In the genomic region with DNA sequence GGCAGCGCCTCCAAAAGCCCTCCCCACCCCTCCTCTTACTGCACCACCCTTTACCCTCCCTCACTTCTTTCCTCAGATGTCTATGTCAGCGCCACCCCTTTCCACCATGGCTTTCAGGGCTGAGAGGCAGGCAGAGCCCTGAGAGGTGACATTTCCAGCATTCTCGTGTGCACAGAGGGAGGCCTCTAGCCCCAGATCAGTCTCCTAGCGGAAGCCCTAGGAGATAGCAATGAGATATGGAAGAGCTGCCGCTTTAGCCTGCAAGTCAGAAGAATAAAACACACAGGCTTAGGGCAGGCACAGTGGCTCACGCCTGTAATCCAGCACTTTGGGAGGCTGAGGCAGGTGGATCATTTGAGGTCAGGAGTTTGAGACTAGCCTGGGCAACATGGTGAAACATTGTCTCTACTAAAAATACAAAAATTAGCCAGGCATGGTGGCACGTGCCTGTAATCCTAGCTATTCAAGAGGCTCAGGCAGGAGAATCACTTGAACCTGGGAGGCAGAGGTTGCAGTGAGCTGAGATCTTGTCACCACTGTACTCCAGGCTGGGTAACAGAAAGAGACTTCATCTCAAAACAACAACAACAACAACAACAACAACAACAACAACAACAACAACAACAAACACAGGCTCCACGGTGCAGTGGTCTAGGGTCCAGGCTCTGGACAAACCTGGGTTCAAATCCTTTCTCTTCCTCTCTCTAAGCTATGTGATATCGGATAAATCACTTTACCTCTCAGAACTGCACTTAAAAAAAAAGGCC, we compare ENCODE assay signal across 17 cellular contexts. TPM values are rescaled to one million over a fixed set of nuclear protein-coding genes. Genes with fewer than 3 reads are reported as not detected.
DNase-seq lines count a peak whose midpoint lies in the region; ATAC-seq, FAIRE-seq and TF ChIP-seq lines count a peak whose summit lies in the region.
"Not testable (repeated sequence)": the region's sequence is repeated elsewhere in the genome, so short reads cannot be mapped to it uniquely, and the experiment has no call there.
"Had no signal": no experiment of that assay in that cellular context is flagged by ENCODE, and none has a peak within 500 bp of the region (broad histone marks: within the 10 kb centered on the region; RNA-seq: fewer than 3 reads in every experiment).

No MANE protein-coding gene starts in this region.

- not testable (repeated sequence) for H3K27me3 Mint-ChIP-seq in T-helper 2 cell treated with Interferon-gamma antibody and Interleukin-4, amounts not matched to agents 5 μg/mL and 100 μg/mL, for 36 hours (ENCODE audit: low read depth); activated CD8-positive, alpha-beta memory T cell treated with anti-CD3 and anti-CD28 coated beads, Interleukin-2, amount 10 ng/mL, durations not matched to agents 7 days and 5 days; activated naive CD8-positive, alpha-beta T cell; endodermal cell (ENCODE audit: insufficient read depth)

- in situ Hi-C loops in HepG2 (cut with HindIII; ENCODE audit: extremely low pct_ligation_motif_present, low pct_unique_long_range_greater_than_20kb), result not testable (repeated sequence)

- POLR2A ChIA-PET in HepG2 (lab: Yijun Ruan, JAX), result interaction anchor here (1.3 kb wide), 1 partner anchor 24 kb away, joined by 3 read pairs; no protein-coding TSS in a partner anchor

- TF ChIP-seq EP300 in HepG2 (IDR thresholded peaks at IDR 0.05; ENCODE audit: low read depth in 2 of 2, low read length in 2 of 2); HepG2 (CRISPR knock-in tag; IDR thresholded peaks at IDR 0.05; ENCODE audit: borderline replicate concordance): not testable (repeated sequence)

- ATAC-seq in activated CD8-positive, alpha-beta memory T cell treated with anti-CD3 and anti-CD28 coated beads, Interleukin-2, amount 10 ng/mL, durations not matched to agents 7 days and 5 days; stimulated activated effector memory CD8-positive, alpha-beta T cell treated with anti-CD3 and anti-CD28 coated beads, Interleukin-12 subunit alpha, Interleukin-12 subunit beta, amount 100 ng/mL, for 72 hours: not testable (repeated sequence)
- ATAC-seq in HepG2, result peak; percentile 16; the same call in 1 of the 3 replicates

- CTCF ChIA-PET in activated CD8-positive, alpha-beta memory T cell treated with anti-CD3 and anti-CD28 coated beads, Interleukin-2, amount 10 ng/mL, durations not matched to agents 7 days and 5 days (lab: Charles Lee), result interaction anchor here (1.2 to 1.6 kb wide), 2 partner anchors 34 to 56 kb away, joined by 3 to 8 read pairs; no protein-coding TSS in a partner anchor
- CTCF ChIA-PET in HepG2 (lab: Yijun Ruan, JAX; ENCODE audit: low intra/inter-chr PET ratio, low total read pairs), result not testable (repeated sequence)

- TF ChIP-seq RAD21 in HepG2 (CRISPR knock-in tag; IDR thresholded peaks at IDR 0.05), result not testable (repeated sequence)

- peak overlapping the region; percentile 72 for H3K27ac Mint-ChIP-seq in T-helper 2 cell treated with Interferon-gamma antibody and Interleukin-4, amounts not matched to agents 5 μg/mL and 100 μg/mL, for 36 hours
- peak overlapping the region; percentile 1 for H3K27ac Mint-ChIP-seq in activated CD8-positive, alpha-beta memory T cell treated with anti-CD3 and anti-CD28 coated beads, Interleukin-2, amount 10 ng/mL, durations not matched to agents 7 days and 5 days
- H3K27ac Mint-ChIP-seq in activated naive CD8-positive, alpha-beta T cell, result peak overlapping the region; percentile 68
- H3K27ac Mint-ChIP-seq in endodermal cell, result not testable (repeated sequence)
- peak overlapping the region; percentile 76 for H3K27ac Mint-ChIP-seq in stimulated activated effector memory CD8-positive, alpha-beta T cell treated with anti-CD3 and anti-CD28 coated beads, Interleukin-12 subunit alpha, Interleukin-12 subunit beta, amount 100 ng/mL, for 72 hours

- H3K9ac ChIP-seq in BLaER1 treated with 17β-estradiol and CSF1 and Interleukin-3, amounts not matched to agents 10 nM and 100 nM, result peak overlapping the region in 8 of 11 experiments; percentile 19 to 96 (median 54); a peak in 10 of 22 replicates
- not testable (repeated sequence) for H3K9ac ChIP-seq in endodermal cell (ENCODE audit: extremely low read depth, low read length, poor library complexity, severe bottlenecking); HepG2 (ENCODE audit: insufficient read depth, low read depth, low read length)

- not testable (repeated sequence) for BruUV-seq in HepG2 (replicated peaks; lab: Mats Ljungman, UMichigan)

- WGBS in endodermal cell (ENCODE audit: insufficient coverage in 1 of 2, insufficient read length in 1 of 2), 2 experiments, result 74 to 78% methylated on average over 7 to 9 of the region's 9 CpGs
- WGBS in HepG2 (ENCODE audit: low lambda C conversion rate), result 65% methylated on average over 9 of the region's 9 CpGs

- not testable (repeated sequence) for H3K9me3 Mint-ChIP-seq in T-helper 2 cell treated with Interferon-gamma antibody and Interleukin-4, amounts not matched to agents 5 μg/mL and 100 μg/mL, for 36 hours; activated CD8-positive, alpha-beta memory T cell treated with anti-CD3 and anti-CD28 coated beads, Interleukin-2, amount 10 ng/mL, durations not matched to agents 7 days and 5 days (ENCODE audit: low read depth); activated naive CD8-positive, alpha-beta T cell (ENCODE audit: low read depth); endodermal cell; stimulated activated effector memory CD8-positive, alpha-beta T cell treated with anti-CD3 and anti-CD28 coated beads, Interleukin-12 subunit alpha, Interleukin-12 subunit beta, amount 100 ng/mL, for 72 hours

- peaks cover 57% of the 10 kb centered on the region for H3K36me3 Mint-ChIP-seq in T-helper 2 cell treated with Interferon-gamma antibody and Interleukin-4, amounts not matched to agents 5 μg/mL and 100 μg/mL, for 36 hours (ENCODE audit: low read depth)
- peaks cover 38% of the 10 kb centered on the region for H3K36me3 Mint-ChIP-seq in activated CD8-positive, alpha-beta memory T cell treated with anti-CD3 and anti-CD28 coated beads, Interleukin-2, amount 10 ng/mL, durations not matched to agents 7 days and 5 days
- not testable (repeated sequence) for H3K36me3 Mint-ChIP-seq in activated naive CD8-positive, alpha-beta T cell; endodermal cell (ENCODE audit: low read depth)
- peaks cover 91% of the 10 kb centered on the region for H3K36me3 Mint-ChIP-seq in stimulated activated effector memory CD8-positive, alpha-beta T cell treated with anti-CD3 and anti-CD28 coated beads, Interleukin-12 subunit alpha, Interleukin-12 subunit beta, amount 100 ng/mL, for 72 hours

- FAIRE-seq in HepG2 (lab: Jason Lieb, UNC), result not testable (repeated sequence)

- H3K4me2 ChIP-seq in BLaER1 treated with 17β-estradiol and CSF1 and Interleukin-3, amounts not matched to agents 10 nM and 100 nM, result peak overlapping the region; percentile 83 to 100 (median 99); a peak in 21 of 22 replicates
- not testable (repeated sequence) for H3K4me2 ChIP-seq in HepG2 (ENCODE audit: low read depth, low read length)

- peaks cover 0 to 68% (median 0%) of the 10 kb centered on the region in 11 experiments; a peak in 7 of 22 replicates for H4K20me1 ChIP-seq in BLaER1 treated with 17β-estradiol and CSF1 and Interleukin-3, amounts not matched to agents 10 nM and 100 nM
- H4K20me1 ChIP-seq in HepG2 (ENCODE audit: insufficient read depth, low read length), result not testable (repeated sequence)

- H3K36me3 ChIP-seq in BLaER1 treated with 17β-estradiol and CSF1 and Interleukin-3, amounts not matched to agents 10 nM and 100 nM, result peaks cover 0 to 74% (median 30%) of the 10 kb centered on the region in 11 experiments; a peak in 17 of 22 replicates
- not testable (repeated sequence) for H3K36me3 ChIP-seq in endodermal cell (ENCODE audit: control insufficient read depth, insufficient read depth, low read length); HepG2 (replicated peaks in 1 of 2; ENCODE audit: control insufficient read depth in 1 of 2, insufficient read depth in 2 of 2, low read length in 2 of 2)

- peaks cover 60% of the 10 kb centered on the region for H3K4me1 Mint-ChIP-seq in T-helper 2 cell treated with Interferon-gamma antibody and Interleukin-4, amounts not matched to agents 5 μg/mL and 100 μg/mL, for 36 hours (ENCODE audit: low read depth)
- peaks cover 61% of the 10 kb centered on the region for H3K4me1 Mint-ChIP-seq in activated CD8-positive, alpha-beta memory T cell treated with anti-CD3 and anti-CD28 coated beads, Interleukin-2, amount 10 ng/mL, durations not matched to agents 7 days and 5 days
- peaks cover 62% of the 10 kb centered on the region for H3K4me1 Mint-ChIP-seq in activated naive CD8-positive, alpha-beta T cell (ENCODE audit: low read depth)
- not testable (repeated sequence) for H3K4me1 Mint-ChIP-seq in endodermal cell
- peaks cover 60% of the 10 kb centered on the region for H3K4me1 Mint-ChIP-seq in stimulated activated effector memory CD8-positive, alpha-beta T cell treated with anti-CD3 and anti-CD28 coated beads, Interleukin-12 subunit alpha, Interleukin-12 subunit beta, amount 100 ng/mL, for 72 hours

- peak overlapping the region; percentile 56 for H3K4me3 Mint-ChIP-seq in T-helper 2 cell treated with Interferon-gamma antibody and Interleukin-4, amounts not matched to agents 5 μg/mL and 100 μg/mL, for 36 hours
- H3K4me3 Mint-ChIP-seq in activated CD8-positive, alpha-beta memory T cell treated with anti-CD3 and anti-CD28 coated beads, Interleukin-2, amount 10 ng/mL, durations not matched to agents 7 days and 5 days; activated naive CD8-positive, alpha-beta T cell; endodermal cell: not testable (repeated sequence)
- peak overlapping the region; percentile 43 for H3K4me3 Mint-ChIP-seq in stimulated activated effector memory CD8-positive, alpha-beta T cell treated with anti-CD3 and anti-CD28 coated beads, Interleukin-12 subunit alpha, Interleukin-12 subunit beta, amount 100 ng/mL, for 72 hours

- not testable (repeated sequence) for TF ChIP-seq POLR2A in HepG2 (IDR thresholded peaks at IDR 0.05; ENCODE audit: insufficient read depth in 1 of 2, low read depth in 2 of 2, low read length in 2 of 2)

- not testable (repeated sequence) for H3K27me3 ChIP-seq in BLaER1 treated with 17β-estradiol and CSF1 and Interleukin-3, amounts not matched to agents 10 nM and 100 nM; endodermal cell (ENCODE audit: control insufficient read depth, insufficient read depth, low read length, poor library complexity, severe bottlenecking); HepG2 (ENCODE audit: control insufficient read depth in 1 of 2, insufficient read depth in 2 of 2, low read length in 2 of 2)

- DNase-seq in HT-29 (ENCODE audit: low spot score), result peak; percentile 30
- not testable (repeated sequence) for DNase-seq in T-helper 2 cell treated with Interferon-gamma antibody and Interleukin-4, amounts not matched to agents 5 μg/mL and 100 μg/mL, for 36 hours (ENCODE audit: low spot score); activated CD8-positive, alpha-beta memory T cell treated with anti-CD3 and anti-CD28 coated beads, Interleukin-2, amount 10 ng/mL, durations not matched to agents 7 days and 5 days; HepG2 (ENCODE audit: low spot score); stimulated activated effector memory CD8-positive, alpha-beta T cell treated with anti-CD3 and anti-CD28 coated beads, Interleukin-12 subunit alpha, Interleukin-12 subunit beta, amount 100 ng/mL, for 72 hours (ENCODE audit: low spot score in 2 of 2)
- peak; percentile 58 for DNase-seq in endodermal cell

- H3K9me3 ChIP-seq in BLaER1 treated with 17β-estradiol and CSF1 and Interleukin-3, amounts not matched to agents 10 nM and 100 nM (replicated peaks in 1 of 11); endodermal cell (ENCODE audit: control insufficient read depth, low read length); HepG2 (ENCODE audit: low read length): not testable (repeated sequence)

- TF ChIP-seq CTCF in endodermal cell (conservative IDR thresholded peaks at IDR 0.05), result peak; percentile 39
- TF ChIP-seq CTCF in HepG2 (CRISPR knock-in tag; IDR thresholded peaks at IDR 0.05), result not testable (repeated sequence)

- H3K79me2 ChIP-seq in HepG2 (ENCODE audit: insufficient read depth, low read length), result not testable (repeated sequence)

- H2AFZ ChIP-seq in HepG2 (ENCODE audit: low read length), result not testable (repeated sequence)

- H3K4me1 ChIP-seq in BLaER1 treated with 17β-estradiol and CSF1 and Interleukin-3, amounts not matched to agents 10 nM and 100 nM, result peaks cover 83 to 100% (median 92%) of the 10 kb centered on the region in 10 experiments
- not testable (repeated sequence) for H3K4me1 ChIP-seq in endodermal cell (ENCODE audit: control insufficient read depth, insufficient read depth, low read length)
- H3K4me1 ChIP-seq in HepG2 (ENCODE audit: insufficient read depth, low read length), result peaks cover 19% of the 10 kb centered on the region

- intact Hi-C loops in HepG2 (cut with micrococcal nuclease; ENCODE audit: unreplicated experiment), result not testable (repeated sequence)

- H3K4me3 ChIP-seq in BLaER1 treated with 17β-estradiol and CSF1 and Interleukin-3, amounts not matched to agents 10 nM and 100 nM, result peak overlapping the region in 4 of 10 experiments; percentile 86 to 93 (median 90); a peak in 8 of 20 replicates
- not testable (repeated sequence) for H3K4me3 ChIP-seq in endodermal cell (ENCODE audit: low read length); HepG2 (replicated peaks in 1 of 3; ENCODE audit: insufficient read depth in 1 of 3, low read depth in 2 of 3, low read length in 3 of 3)

- peak overlapping the region in 8 of 11 experiments; percentile 0 to 95 (median 26); a peak in 8 of 22 replicates for H3K27ac ChIP-seq in BLaER1 treated with 17β-estradiol and CSF1 and Interleukin-3, amounts not matched to agents 10 nM and 100 nM
- not testable (repeated sequence) for H3K27ac ChIP-seq in endodermal cell (ENCODE audit: low read depth, low read length); HepG2 (ENCODE audit: extremely low read length, insufficient read depth, low read length)

RNA-seq across cellular contexts. Expression of gene STING1, which starts 3.7 kb away (rescaled TPM):
- 19.1 and 26.1 TPM in 2 replicates for total RNA-seq in HT-29 (2014; rRNA removed; shearing (Covaris generic))
- 100 to 1,000 TPM; 103 to 115 TPM for total RNA-seq in activated CD8-positive, alpha-beta memory T cell treated with anti-CD3 and anti-CD28 coated beads, Interleukin-2, amount 10 ng/mL, durations not matched to agents 7 days and 5 days
- total RNA-seq in endodermal cell (under 1 TPM in 1 of 2 donors, not detected in 1; 0.20 TPM), HepG2 (2016; rRNA removed; fragmentation: Illumina TruSeq; extraction: Trizol) (0.56 and 1.3 TPM in 2 replicates)
- 0.43 TPM for polyA plus RNA-seq in endodermal cell (2013, experiment 1 of 2)
- polyA plus RNA-seq in endodermal cell (2013, experiment 2 of 2), result 0.91 TPM
- 0.40 and 0.71 TPM in 2 replicates for total RNA-seq in HepG2 (2016; cell fraction: cytosol; rRNA removed; fragmentation: Illumina TruSeq; extraction: Trizol; ENCODE audit: low read depth)
- total RNA-seq in HepG2 (2016; cell fraction: insoluble cytoplasmic fraction; rRNA removed; fragmentation: Illumina TruSeq; extraction: Trizol), result 0.59 and 1.8 TPM in 2 replicates
- total RNA-seq in HepG2 (2016; cell fraction: membrane; rRNA removed; fragmentation: Illumina TruSeq; extraction: Trizol), result 1.0 and 1.5 TPM in 2 replicates
- 2.5 and 3.9 TPM in 2 replicates for total RNA-seq in HepG2 (2016; cell fraction: nucleus; rRNA removed; fragmentation: Illumina TruSeq; extraction: Trizol)
- 4.4 and 5.1 TPM in 2 replicates for polyA plus RNA-seq in HepG2 (2011; rRNA removed)
- polyA plus RNA-seq in HepG2 (2011; cell fraction: cytosol; rRNA removed), result 2.4 and 3.4 TPM in 2 replicates
- 22.3 and 29.1 TPM in 2 replicates for polyA plus RNA-seq in HepG2 (2011; cell fraction: nucleus; rRNA removed)
- 2.3 and 2.4 TPM in 2 replicates for polyA plus RNA-seq in HepG2 (2012)
- 0.61 and 0.71 TPM in 2 replicates for polyA plus RNA-seq in HepG2 (2016; cell fraction: cytosol; fragmentation: Illumina TruSeq; extraction: Trizol; ENCODE audit: low read depth)
- polyA plus RNA-seq in HepG2 (2016; cell fraction: insoluble cytoplasmic fraction; fragmentation: Illumina TruSeq; extraction: Trizol; ENCODE audit: low read depth), result 1.1 and 1.5 TPM in 2 replicates
- polyA plus RNA-seq in HepG2 (2016; cell fraction: membrane; fragmentation: Illumina TruSeq; extraction: Trizol; ENCODE audit: low read depth), result 0.69 and 1.1 TPM in 2 replicates
- 4.0 and 5.3 TPM in 2 replicates for polyA plus RNA-seq in HepG2 (2016; cell fraction: nucleus; fragmentation: Illumina TruSeq; extraction: Trizol; ENCODE audit: insufficient read depth, low read depth)
- 3.6 and 36.7 TPM in 2 replicates for polyA minus RNA-seq in HepG2 (2011; rRNA and poly(A)+ RNA removed; ENCODE audit: low replicate concordance)
- polyA minus RNA-seq in HepG2 (2011; cell fraction: cytosol; rRNA and poly(A)+ RNA removed), result 2.2 and 3.8 TPM in 2 replicates
- polyA minus RNA-seq in HepG2 (2011; cell fraction: nucleus; rRNA and poly(A)+ RNA removed), result 4.4 and 5.2 TPM in 2 replicates

RNA-seq across cellular contexts. Expression of gene SMIM33, which starts 8.0 kb away (rescaled TPM):
- 0.05 TPM in 1 of 2 replicates, not detected in the other for total RNA-seq in HT-29 (2014; rRNA removed; shearing (Covaris generic))
- under 1 TPM; 0.07 to 0.26 TPM for total RNA-seq in activated CD8-positive, alpha-beta memory T cell treated with anti-CD3 and anti-CD28 coated beads, Interleukin-2, amount 10 ng/mL, durations not matched to agents 7 days and 5 days
- not detected for total RNA-seq in endodermal cell
- not detected for polyA plus RNA-seq in endodermal cell (2013, experiment 1 of 2)
- not detected for polyA plus RNA-seq in endodermal cell (2013, experiment 2 of 2)
- total RNA-seq in HepG2 (2016; rRNA removed; fragmentation: Illumina TruSeq; extraction: Trizol), result not detected in 2 replicates
- total RNA-seq in HepG2 (2016; cell fraction: cytosol; rRNA removed; fragmentation: Illumina TruSeq; extraction: Trizol; ENCODE audit: low read depth), result not detected in 2 replicates
- total RNA-seq in HepG2 (2016; cell fraction: insoluble cytoplasmic fraction; rRNA removed; fragmentation: Illumina TruSeq; extraction: Trizol), result not detected in 2 replicates
- not detected in 2 replicates for total RNA-seq in HepG2 (2016; cell fraction: membrane; rRNA removed; fragmentation: Illumina TruSeq; extraction: Trizol)
- not detected in 2 replicates for total RNA-seq in HepG2 (2016; cell fraction: nucleus; rRNA removed; fragmentation: Illumina TruSeq; extraction: Trizol)
- polyA plus RNA-seq in HepG2 (2011; rRNA removed), result 0.03 TPM in 1 of 2 replicates, not detected in the other
- not detected in 2 replicates for polyA plus RNA-seq in HepG2 (2011; cell fraction: cytosol; rRNA removed)
- polyA plus RNA-seq in HepG2 (2011; cell fraction: nucleus; rRNA removed), result not detected in 2 replicates
- not detected in 2 replicates for polyA plus RNA-seq in HepG2 (2012)
- not detected in 2 replicates for polyA plus RNA-seq in HepG2 (2016; cell fraction: cytosol; fragmentation: Illumina TruSeq; extraction: Trizol; ENCODE audit: low read depth)
- not detected in 2 replicates for polyA plus RNA-seq in HepG2 (2016; cell fraction: insoluble cytoplasmic fraction; fragmentation: Illumina TruSeq; extraction: Trizol; ENCODE audit: low read depth)
- polyA plus RNA-seq in HepG2 (2016; cell fraction: membrane; fragmentation: Illumina TruSeq; extraction: Trizol; ENCODE audit: low read depth), result not detected in 2 replicates
- not detected in 2 replicates for polyA plus RNA-seq in HepG2 (2016; cell fraction: nucleus; fragmentation: Illumina TruSeq; extraction: Trizol; ENCODE audit: insufficient read depth, low read depth)
- 0.18 TPM in 1 of 2 replicates, not detected in the other for polyA minus RNA-seq in HepG2 (2011; rRNA and poly(A)+ RNA removed; ENCODE audit: low replicate concordance)
- not detected in 2 replicates for polyA minus RNA-seq in HepG2 (2011; cell fraction: cytosol; rRNA and poly(A)+ RNA removed)
- polyA minus RNA-seq in HepG2 (2011; cell fraction: nucleus; rRNA and poly(A)+ RNA removed), result not detected in 2 replicates
- total RNA-seq: astrocyte, cardiac septum, Daoy, esophagus mucosa, fibroblast of villous mesenchyme, myocyte, omental fat pad, subcutaneous adipose tissue had no signal
- polyA plus RNA-seq: liver had no signal

RNA-seq across cellular contexts. Expression of gene ECSCR, which starts 16.3 kb away (rescaled TPM):
- not detected in 2 replicates for total RNA-seq in HT-29 (2014; rRNA removed; shearing (Covaris generic))
- total RNA-seq in activated CD8-positive, alpha-beta memory T cell treated with anti-CD3 and anti-CD28 coated beads, Interleukin-2, amount 10 ng/mL, durations not matched to agents 7 days and 5 days, result under 1 TPM; 0.28 to 0.29 TPM
- total RNA-seq in endodermal cell, result under 1 TPM in 1 of 2 donors, not detected in 1; 0.62 TPM
- polyA plus RNA-seq in endodermal cell (2013, experiment 1 of 2), result 1.0 TPM
- 0.46 TPM for polyA plus RNA-seq in endodermal cell (2013, experiment 2 of 2)
- not detected in 2 replicates for total RNA-seq in HepG2 (2016; rRNA removed; fragmentation: Illumina TruSeq; extraction: Trizol)
- total RNA-seq in HepG2 (2016; cell fraction: cytosol; rRNA removed; fragmentation: Illumina TruSeq; extraction: Trizol; ENCODE audit: low read depth), result not detected in 2 replicates
- total RNA-seq in HepG2 (2016; cell fraction: insoluble cytoplasmic fraction; rRNA removed; fragmentation: Illumina TruSeq; extraction: Trizol), result 0.18 TPM in 1 of 2 replicates, not detected in the other
- 0.34 and 0.48 TPM in 2 replicates for total RNA-seq in HepG2 (2016; cell fraction: membrane; rRNA removed; fragmentation: Illumina TruSeq; extraction: Trizol)
- total RNA-seq in HepG2 (2016; cell fraction: nucleus; rRNA removed; fragmentation: Illumina TruSeq; extraction: Trizol), result not detected in 2 replicates
- polyA plus RNA-seq in HepG2 (2011; rRNA removed), result 0.13 and 0.18 TPM in 2 replicates
- 0.07 TPM in 1 of 2 replicates, not detected in the other for polyA plus RNA-seq in HepG2 (2011; cell fraction: cytosol; rRNA removed)
- 0.14 and 0.27 TPM in 2 replicates for polyA plus RNA-seq in HepG2 (2011; cell fraction: nucleus; rRNA removed)
- not detected in 2 replicates for polyA plus RNA-seq in HepG2 (2012)
- polyA plus RNA-seq in HepG2 (2016; cell fraction: cytosol; fragmentation: Illumina TruSeq; extraction: Trizol; ENCODE audit: low read depth), result 0.46 and 0.48 TPM in 2 replicates
- not detected in 2 replicates for polyA plus RNA-seq in HepG2 (2016; cell fraction: insoluble cytoplasmic fraction; fragmentation: Illumina TruSeq; extraction: Trizol; ENCODE audit: low read depth)
- not detected in 2 replicates for polyA plus RNA-seq in HepG2 (2016; cell fraction: membrane; fragmentation: Illumina TruSeq; extraction: Trizol; ENCODE audit: low read depth)
- polyA plus RNA-seq in HepG2 (2016; cell fraction: nucleus; fragmentation: Illumina TruSeq; extraction: Trizol; ENCODE audit: insufficient read depth, low read depth), result not detected in 2 replicates
- polyA minus RNA-seq in HepG2 (2011; rRNA and poly(A)+ RNA removed; ENCODE audit: low replicate concordance), result 0.86 TPM in 1 of 2 replicates, not detected in the other
- polyA minus RNA-seq in HepG2 (2011; cell fraction: cytosol; rRNA and poly(A)+ RNA removed), result not detected in 2 replicates
- polyA minus RNA-seq in HepG2 (2011; cell fraction: nucleus; rRNA and poly(A)+ RNA removed), result not detected in 2 replicates
- total RNA-seq: fibroblast of villous mesenchyme, myocyte had no signal

RNA-seq across cellular contexts. Expression of gene DNAJC18, which starts 39.5 kb away (rescaled TPM):
- total RNA-seq in HT-29 (2014; rRNA removed; shearing (Covaris generic)), result 0.44 and 0.81 TPM in 2 replicates
- 10 to 100 TPM in 1 of 2 experiments, 1 to 10 TPM in 1; 9.2 to 25.7 TPM for total RNA-seq in activated CD8-positive, alpha-beta memory T cell treated with anti-CD3 and anti-CD28 coated beads, Interleukin-2, amount 10 ng/mL, durations not matched to agents 7 days and 5 days
- total RNA-seq in endodermal cell, result 10 to 100 TPM; 21.8 to 26.6 TPM
- polyA plus RNA-seq in endodermal cell (2013, experiment 1 of 2), result 30.9 TPM
- polyA plus RNA-seq in endodermal cell (2013, experiment 2 of 2), result 32.0 TPM
- total RNA-seq in HepG2 (2016; rRNA removed; fragmentation: Illumina TruSeq; extraction: Trizol), result 6.5 and 9.6 TPM in 2 replicates
- total RNA-seq in HepG2 (2016; cell fraction: cytosol; rRNA removed; fragmentation: Illumina TruSeq; extraction: Trizol; ENCODE audit: low read depth), result 2.3 and 2.5 TPM in 2 replicates
- total RNA-seq in HepG2 (2016; cell fraction: insoluble cytoplasmic fraction; rRNA removed; fragmentation: Illumina TruSeq; extraction: Trizol), result 5.6 and 9.2 TPM in 2 replicates
- total RNA-seq in HepG2 (2016; cell fraction: membrane; rRNA removed; fragmentation: Illumina TruSeq; extraction: Trizol), result 4.6 and 5.4 TPM in 2 replicates
- total RNA-seq in HepG2 (2016; cell fraction: nucleus; rRNA removed; fragmentation: Illumina TruSeq; extraction: Trizol), result 6.0 and 8.1 TPM in 2 replicates
- polyA plus RNA-seq in HepG2 (2011; rRNA removed), result 5.7 and 6.6 TPM in 2 replicates
- polyA plus RNA-seq in HepG2 (2011; cell fraction: cytosol; rRNA removed), result 2.3 and 3.6 TPM in 2 replicates
- polyA plus RNA-seq in HepG2 (2011; cell fraction: nucleus; rRNA removed), result 1.3 and 1.6 TPM in 2 replicates
- polyA plus RNA-seq in HepG2 (2012), result 9.7 and 12.5 TPM in 2 replicates
- polyA plus RNA-seq in HepG2 (2016; cell fraction: cytosol; fragmentation: Illumina TruSeq; extraction: Trizol; ENCODE audit: low read depth), result 1.6 and 4.1 TPM in 2 replicates
- polyA plus RNA-seq in HepG2 (2016; cell fraction: insoluble cytoplasmic fraction; fragmentation: Illumina TruSeq; extraction: Trizol; ENCODE audit: low read depth), result 9.3 and 9.5 TPM in 2 replicates
- 4.1 and 4.4 TPM in 2 replicates for polyA plus RNA-seq in HepG2 (2016; cell fraction: membrane; fragmentation: Illumina TruSeq; extraction: Trizol; ENCODE audit: low read depth)
- 7.1 and 8.5 TPM in 2 replicates for polyA plus RNA-seq in HepG2 (2016; cell fraction: nucleus; fragmentation: Illumina TruSeq; extraction: Trizol; ENCODE audit: insufficient read depth, low read depth)
- 3.3 and 4.3 TPM in 2 replicates for polyA minus RNA-seq in HepG2 (2011; rRNA and poly(A)+ RNA removed; ENCODE audit: low replicate concordance)
- polyA minus RNA-seq in HepG2 (2011; cell fraction: cytosol; rRNA and poly(A)+ RNA removed), result 4.4 and 5.2 TPM in 2 replicates
- polyA minus RNA-seq in HepG2 (2011; cell fraction: nucleus; rRNA and poly(A)+ RNA removed), result 3.1 and 3.6 TPM in 2 replicates
